23 cellular contexts compared by ENCODE assay signal in genomic region chr19:5206751-5207075, GRCh38.
"Had no signal": no experiment of that assay in that cellular context is flagged by ENCODE, and none has a peak within 500 bp of the region (broad histone marks: within the 10 kb centered on the region; RNA-seq: fewer than 3 reads in every experiment).

No MANE protein-coding gene starts in this region.

- H3K79me2 ChIP-seq: parathyroid adenoma had no signal

- H3K27me3 ChIP-seq: right atrium auricular region, right lobe of liver, tibial nerve, uterus had no signal

- H3K4me3 ChIP-seq: left ventricle myocardium inferior, lung, psoas muscle, right atrium auricular region, right lobe of liver, smooth muscle cell, tibial nerve, uterus had no signal

- H3K9me3 ChIP-seq: right lobe of liver had no signal

- H3K4me1 ChIP-seq: left ventricle myocardium inferior, parathyroid adenoma, psoas muscle, right atrium auricular region, right lobe of liver, uterus had no signal

- ATAC-seq: natural killer cell; psoas muscle; right lobe of liver; stimulated activated memory B cell treated with anti-CD40 and anti-IgM and Interleukin-4, amounts not matched to agents 10 μg/mL and 1 μg/mL and 100 μg/mL, for 72 hours; stimulated activated naive CD8-positive, alpha-beta T cell treated with anti-CD3 and anti-CD28 coated beads, Interleukin-15, amount 100 ng/mL, for 72 hours had no signal

- H3K4me2 ChIP-seq: smooth muscle cell had no signal

- H3K27ac ChIP-seq: left ventricle myocardium inferior, parathyroid adenoma, psoas muscle, right atrium auricular region, right lobe of liver, uterus had no signal

- H2AFZ ChIP-seq: parathyroid adenoma had no signal

- H3K36me3 ChIP-seq: uterus had no signal

- H3K9ac ChIP-seq: parathyroid adenoma had no signal

- DNase-seq: islet precursor cell; left ventricle myocardium inferior; mesendoderm; naive B cell; natural killer cell; nephron progenitor cell; nucleus accumbens; right lobe of liver; stimulated activated CD4-positive, alpha-beta T cell treated with anti-CD3 and anti-CD28 coated beads, Interleukin-1b, Interleukin-23, amount 100 ng/mL, for 48 hours; stimulated activated CD4-positive, alpha-beta T cell treated with anti-CD3 and anti-CD28 coated beads, Interleukin-2, amount 100 ng/mL, for 48 hours; stimulated activated CD4-positive, alpha-beta T cell treated with anti-CD3 and anti-CD28 coated beads, Interleukin-4, amount 100 ng/mL, for 4 hours; stimulated activated CD8-positive, alpha-beta memory T cell treated with anti-CD3 and anti-CD28 coated beads, Interleukin-4, amount 100 ng/mL, for 48 hours; stimulated activated naive CD4-positive, alpha-beta T cell treated with Interleukin-2 at 50 U/mL for 16 hours; stimulated activated naive CD8-positive, alpha-beta T cell treated with anti-CD3 and anti-CD28 coated beads, Interleukin-15, amount 100 ng/mL, for 72 hours; substantia nigra; uterus had no signal
